In genomic region chr9:6901179-6901578, GRCh38 we compare ENCODE assay signal across 25 cellular contexts.
DNase-seq lines count a peak whose midpoint lies in the region; ATAC-seq and TF ChIP-seq lines count a peak whose summit lies in the region.
"Had no signal": no experiment of that assay in that cellular context is flagged by ENCODE, and none has a peak within 500 bp of the region (broad histone marks: within the 10 kb centered on the region; RNA-seq: fewer than 3 reads in every experiment).

No MANE protein-coding gene starts in this region.

- peaks cover 33% of the 10 kb centered on the region for H3K4me1 Mint-ChIP-seq in activated T-cell treated with anti-CD3 and anti-CD28 coated beads, Interleukin-2, amount 50 U/mL, for 72 hours (ENCODE audit: low read depth)
- H3K4me1 Mint-ChIP-seq in T-helper 17 cell = peaks cover 31% of the 10 kb centered on the region
- H3K4me1 Mint-ChIP-seq in endodermal cell = peaks cover 9% of the 10 kb centered on the region

- H3K9me3 Mint-ChIP-seq in activated T-cell treated with anti-CD3 and anti-CD28 coated beads, Interleukin-2, amount 50 U/mL, for 72 hours = no peaks in the 10 kb centered on the region
- H3K9me3 Mint-ChIP-seq in endodermal cell = no peaks in the 10 kb centered on the region
- H3K9me3 Mint-ChIP-seq: activated naive CD4-positive, alpha-beta T cell treated with anti-CD3 and anti-CD28 coated beads, Interleukin-2, amount 50 U/mL, for 24 hours; central memory CD8-positive, alpha-beta T cell had no signal

- H3K27ac ChIP-seq in endodermal cell (ENCODE audit: low read depth, low read length) = no peak overlapping the region
- H3K27ac ChIP-seq: VCaP had no signal

- peak; percentile 16 to 40 for ATAC-seq in activated T-cell treated with anti-CD3 and anti-CD28 coated beads, Interleukin-2, amount 50 U/mL, for 72 hours (replicated peaks in 1 of 2)
- no peak for ATAC-seq in T-helper 17 cell
- ATAC-seq in stimulated activated naive CD8-positive, alpha-beta T cell treated with anti-CD3 and anti-CD28 coated beads, Interleukin-15, Interleukin-2, amounts not matched to agents 100 U/mL and 50 U/mL, for 24 hours = peak; percentile 10
- ATAC-seq: sciatic nerve had no signal

- WGBS in endodermal cell (ENCODE audit: insufficient coverage in 1 of 2, insufficient read length in 1 of 2), 2 experiments = 93% methylated on average over 2 of the region's 2 CpGs; no CpG with 5 or more reads in 1 of the 2 experiments

- DNase-seq in activated T-cell treated with anti-CD3 and anti-CD28 coated beads, Interleukin-2, amount 50 U/mL, for 72 hours = no peak
- DNase-seq in activated T-cell treated with anti-CD3 and anti-CD28 coated beads for 4 hours (no peak), T-helper 17 cell (no peak), endodermal cell (peak; percentile 60), globus pallidus (ENCODE audit: low spot score) (no peak)
- no peak for DNase-seq in stimulated activated naive CD8-positive, alpha-beta T cell treated with anti-CD3 and anti-CD28 coated beads, Interleukin-15, Interleukin-2, amounts not matched to agents 100 U/mL and 50 U/mL, for 24 hours
- no peak for DNase-seq in activated CD4-positive, CD25-positive, alpha-beta regulatory T cell (lab: John Stamatoyannopoulos, UW)
- DNase-seq in stimulated activated CD8-positive, alpha-beta memory T cell treated with anti-CD3 and anti-CD28 coated beads, Interleukin-4, amount 100 ng/mL, for 48 hours = no peak
- DNase-seq: activated T-cell treated with anti-CD3 and anti-CD28 coated beads, Interleukin-2, amount 50 U/mL, for 1 hour; BE2C; dermis blood vessel endothelial cell; DMS79 treated with DMSO at 0.1 percent for 48 hours; glutamatergic neuron; H7; IMR-90; NCI-H1092 treated with DMSO at 0.1 percent for 48 hours; NCI-H2029; NCI-H2227 treated with DMSO at 0.1 percent for 48 hours; NCI-H748 treated with DMSO at 0.1 percent for 48 hours; RPMI8226 had no signal

- no peak overlapping the region for H3K4me3 ChIP-seq in endodermal cell (ENCODE audit: low read length)
- H3K4me3 ChIP-seq: lung had no signal

- H3K36me3 ChIP-seq in endodermal cell (ENCODE audit: control insufficient read depth, insufficient read depth, low read length) = peaks cover 3% of the 10 kb centered on the region
- H3K36me3 ChIP-seq: BE2C had no signal

- peaks cover 5% of the 10 kb centered on the region for H3K4me1 ChIP-seq in endodermal cell (ENCODE audit: control insufficient read depth, insufficient read depth, low read length)
- H3K4me1 ChIP-seq: BE2C had no signal

- H3K9me3 ChIP-seq in T-helper 17 cell (ENCODE audit: control insufficient read depth, low read length, poor library complexity, severe bottlenecking) = no peaks in the 10 kb centered on the region
- H3K9me3 ChIP-seq in endodermal cell (ENCODE audit: control insufficient read depth, low read length) = no peaks in the 10 kb centered on the region
- H3K9me3 ChIP-seq: BE2C had no signal

- H3K27ac Mint-ChIP-seq in activated T-cell treated with anti-CD3 and anti-CD28 coated beads, Interleukin-2, amount 50 U/mL, for 72 hours = no peak overlapping the region
- H3K27ac Mint-ChIP-seq in T-helper 17 cell (peak overlapping the region; percentile 16), endodermal cell (peak overlapping the region; percentile 61)

- no peak overlapping the region for H3K9ac ChIP-seq in endodermal cell (ENCODE audit: extremely low read depth, low read length, poor library complexity, severe bottlenecking)

- H3K36me3 Mint-ChIP-seq in activated T-cell treated with anti-CD3 and anti-CD28 coated beads, Interleukin-2, amount 50 U/mL, for 72 hours (ENCODE audit: insufficient read depth in 2 of 2) = peaks cover 0 to 2% of the 10 kb centered on the region in 2 donors
- H3K36me3 Mint-ChIP-seq in T-helper 17 cell (ENCODE audit: low read depth) (peaks cover 2% of the 10 kb centered on the region), endodermal cell (ENCODE audit: low read depth) (no peaks in the 10 kb centered on the region)

- TF ChIP-seq CTCF in endodermal cell (conservative IDR thresholded peaks at IDR 0.05) = no peak

- no peaks in the 10 kb centered on the region for H3K27me3 Mint-ChIP-seq in activated T-cell treated with anti-CD3 and anti-CD28 coated beads, Interleukin-2, amount 50 U/mL, for 72 hours (ENCODE audit: low read depth)
- no peaks in the 10 kb centered on the region for H3K27me3 Mint-ChIP-seq in T-helper 17 cell
- no peaks in the 10 kb centered on the region for H3K27me3 Mint-ChIP-seq in endodermal cell (ENCODE audit: insufficient read depth)
- H3K27me3 Mint-ChIP-seq: activated naive CD4-positive, alpha-beta T cell treated with anti-CD3 and anti-CD28 coated beads, Interleukin-2, amount 50 U/mL, for 24 hours; central memory CD8-positive, alpha-beta T cell had no signal

- no peaks in the 10 kb centered on the region for H3K27me3 ChIP-seq in endodermal cell (ENCODE audit: control insufficient read depth, insufficient read depth, low read length, poor library complexity, severe bottlenecking)
- H3K27me3 ChIP-seq: BE2C had no signal

- H3K4me3 Mint-ChIP-seq in activated T-cell treated with anti-CD3 and anti-CD28 coated beads, Interleukin-2, amount 50 U/mL, for 72 hours = no peak overlapping the region
- H3K4me3 Mint-ChIP-seq in T-helper 17 cell (no peak overlapping the region), endodermal cell (no peak overlapping the region)
- H3K4me3 Mint-ChIP-seq: activated naive CD4-positive, alpha-beta T cell treated with anti-CD3 and anti-CD28 coated beads, Interleukin-2, amount 50 U/mL, for 24 hours; central memory CD8-positive, alpha-beta T cell had no signal
